11 cellular contexts compared by ENCODE assay signal in genomic region chr1:108704501-108704900, GRCh38. TPM values are rescaled to one million over a fixed set of nuclear protein-coding genes. Genes with fewer than 3 reads are reported as not detected.
DNase-seq lines count a peak whose midpoint lies in the region; ATAC-seq, FAIRE-seq and TF ChIP-seq lines count a peak whose summit lies in the region.
"Had no signal": no experiment of that assay in that cellular context is flagged by ENCODE, and none has a peak within 500 bp of the region (broad histone marks: within the 10 kb centered on the region; RNA-seq: fewer than 3 reads in every experiment).

No MANE protein-coding gene starts in this region.

- H3K23ac ChIP-seq in mesenchymal stem cell (ENCODE audit: low read length in 2 of 2): no peak overlapping the region

- peaks cover 23% of the 10 kb centered on the region for H3K36me3 Mint-ChIP-seq in Calu3 (ENCODE audit: insufficient read depth, unreplicated experiment)

- H2BK12ac ChIP-seq in mesenchymal stem cell (ENCODE audit: low read length in 2 of 2): no peak overlapping the region

- H3K4me1 ChIP-seq in mesenchymal stem cell (ENCODE audit: control insufficient read depth, insufficient read depth, low read depth, low read length): no peaks in the 10 kb centered on the region
- H3K4me1 ChIP-seq: parathyroid adenoma had no signal

- TF ChIP-seq CTCF in Calu3 (IDR thresholded peaks at IDR 0.05; ENCODE audit: unreplicated experiment): no peak
- no peak for TF ChIP-seq CTCF in brain microvascular endothelial cell (IDR thresholded peaks at IDR 0.05; ENCODE audit: low read depth, low read length, missing control alignments)

- H3K36me3 ChIP-seq in MG63 (peaks cover 32% of the 10 kb centered on the region), brain microvascular endothelial cell (replicated peaks) (peaks cover 20% of the 10 kb centered on the region), mesenchymal stem cell (ENCODE audit: control insufficient read depth in 1 of 2, insufficient read depth in 2 of 2, low read depth in 1 of 2, low read length in 2 of 2) (peaks cover 4 to 29% of the 10 kb centered on the region in 2 experiments)

- no peak overlapping the region for H4K91ac ChIP-seq in mesenchymal stem cell (ENCODE audit: low read length)

- no peaks in the 10 kb centered on the region for H3K27me3 ChIP-seq in MG63
- H3K27me3 ChIP-seq in brain microvascular endothelial cell (replicated peaks): no peaks in the 10 kb centered on the region
- H3K27me3 ChIP-seq in mesenchymal stem cell (ENCODE audit: control insufficient read depth in 1 of 2, insufficient read depth in 1 of 2, low read length in 2 of 2): peaks cover 0 to 3% of the 10 kb centered on the region in 2 experiments

- no peak for ATAC-seq in GM18511 (IDR thresholded peaks at IDR 0.05; ENCODE audit: unreplicated experiment)

- H3K27me3 Mint-ChIP-seq in Calu3 (ENCODE audit: unreplicated experiment): no peaks in the 10 kb centered on the region

- no peak overlapping the region for H2AFZ ChIP-seq in mesenchymal stem cell (ENCODE audit: low read depth, low read length)
- H2AFZ ChIP-seq: parathyroid adenoma had no signal

- no peak overlapping the region for H4K8ac ChIP-seq in mesenchymal stem cell (ENCODE audit: low read length)

- no peak overlapping the region for H3K18ac ChIP-seq in mesenchymal stem cell (ENCODE audit: low read depth in 1 of 2, low read length in 2 of 2)

- DNase-seq in Calu3 (peak; percentile 15), MG63 (peak; percentile 87), brain microvascular endothelial cell (peak; percentile 83), mesenchymal stem cell (peak; percentile 78), midbrain (lab: John Stamatoyannopoulos, UW) (no peak), SIG-M5 (lab: John Stamatoyannopoulos, UW) (no peak), HTR-8/SVneo (ENCODE audit: insufficient read length, low spot score) (no peak)
- DNase-seq: aorta, NCI-H2081 had no signal

- H3K27ac ChIP-seq in brain microvascular endothelial cell (peak overlapping the region; percentile 57), mesenchymal stem cell (ENCODE audit: low read length, poor library complexity, severe bottlenecking) (no peak overlapping the region)
- H3K27ac ChIP-seq: parathyroid adenoma had no signal

- in situ Hi-C loops in brain microvascular endothelial cell (cut with HindIII; ENCODE audit: low pct_ligation_motif_present, low sequenced_read_pairs): no loop called here

- intact Hi-C loops in Calu3 (cut with micrococcal nuclease; ENCODE audit: unreplicated experiment): no loop called here

- WGBS in mesenchymal stem cell: 42% methylated on average over 2 of the region's 2 CpGs

- no peak overlapping the region for H3K27ac Mint-ChIP-seq in Calu3 (ENCODE audit: unreplicated experiment)

- H3K4me3 Mint-ChIP-seq in Calu3 (ENCODE audit: low read depth, unreplicated experiment): no peak overlapping the region

- no peaks in the 10 kb centered on the region for H3K4me1 Mint-ChIP-seq in Calu3 (ENCODE audit: low read depth, unreplicated experiment)

- H2BK5ac ChIP-seq in mesenchymal stem cell (ENCODE audit: low read depth, low read length, poor library complexity, severe bottlenecking): no peak overlapping the region

- no TSS peak for BruUV-seq in Calu3 (replicated peaks; lab: Mats Ljungman, UMichigan)

- peak overlapping the region; percentile 37 for H3K9ac ChIP-seq in mesenchymal stem cell (ENCODE audit: low read length)
- H3K9ac ChIP-seq: parathyroid adenoma had no signal

- H2BK15ac ChIP-seq in mesenchymal stem cell (ENCODE audit: low read depth, poor library complexity, severe bottlenecking): no peak overlapping the region

- no peak overlapping the region for H3K14ac ChIP-seq in mesenchymal stem cell (ENCODE audit: low read length in 2 of 2)

- no peaks in the 10 kb centered on the region for H3K9me3 Mint-ChIP-seq in Calu3 (ENCODE audit: low read depth, unreplicated experiment)

- no peak overlapping the region for H3K4ac ChIP-seq in mesenchymal stem cell (ENCODE audit: low read depth in 1 of 2, low read length in 2 of 2)

- no peak overlapping the region for H2AK5ac ChIP-seq in mesenchymal stem cell (ENCODE audit: low read length, severe bottlenecking)

- H3K79me1 ChIP-seq in mesenchymal stem cell (replicated peaks; ENCODE audit: low read length, poor library complexity, severe bottlenecking): no peaks in the 10 kb centered on the region

- H2BK120ac ChIP-seq in mesenchymal stem cell (ENCODE audit: low read depth, low read length): no peak overlapping the region

- CTCF ChIA-PET in Calu3 (lab: Charles Lee): no interaction called here

- H3K4me2 ChIP-seq in mesenchymal stem cell (ENCODE audit: low read length, poor library complexity, severe bottlenecking): no peak overlapping the region

- H3K4me3 ChIP-seq in MG63 (no peak overlapping the region), brain microvascular endothelial cell (ENCODE audit: low read depth, low read length) (no peak overlapping the region), mesenchymal stem cell (ENCODE audit: insufficient read depth in 1 of 2, low read depth in 1 of 2, low read length in 2 of 2) (no peak overlapping the region)

- no peak for FAIRE-seq in HTR-8/SVneo (lab: Jason Lieb, UNC)

- H3K9me3 ChIP-seq in MG63 (no peaks in the 10 kb centered on the region), mesenchymal stem cell (ENCODE audit: control insufficient read depth, low read length) (no peaks in the 10 kb centered on the region)

RNA-seq across cellular contexts. Expression of gene FNDC7, which starts 8.2 kb away (rescaled TPM):
- not detected in 2 replicates for total RNA-seq in Calu3 (2022)
- total RNA-seq in MG63 (2014; rRNA removed; shearing (Covaris generic); ENCODE audit: low replicate concordance): 0.07 and 0.81 TPM in 2 replicates
- polyA plus RNA-seq in mesenchymal stem cell (2013, experiment 1 of 2): not detected
- 0.01 TPM for polyA plus RNA-seq in mesenchymal stem cell (2013, experiment 2 of 2)
- total RNA-seq: aorta had no signal

RNA-seq across cellular contexts. Expression of gene PRPF38B, which starts 12.4 kb away (rescaled TPM):
- 45.7 and 47.6 TPM in 2 replicates for total RNA-seq in Calu3 (2022)
- total RNA-seq in MG63 (2014; rRNA removed; shearing (Covaris generic); ENCODE audit: low replicate concordance): 20.9 and 31.5 TPM in 2 replicates
- polyA plus RNA-seq in mesenchymal stem cell (2013, experiment 1 of 2): 36.3 TPM
- 36.0 TPM for polyA plus RNA-seq in mesenchymal stem cell (2013, experiment 2 of 2)

RNA-seq across cellular contexts. Expression of gene STXBP3, which starts 42.0 kb away (rescaled TPM):
- 30.3 and 32.0 TPM in 2 replicates for total RNA-seq in Calu3 (2022)
- total RNA-seq in MG63 (2014; rRNA removed; shearing (Covaris generic); ENCODE audit: low replicate concordance): 20.9 and 30.1 TPM in 2 replicates
- polyA plus RNA-seq in mesenchymal stem cell (2013, experiment 1 of 2): 21.6 TPM
- 25.4 TPM for polyA plus RNA-seq in mesenchymal stem cell (2013, experiment 2 of 2)

RNA-seq across cellular contexts. Expression of gene HENMT1, which starts 43.6 kb away (rescaled TPM):
- total RNA-seq in Calu3 (2022): 9.9 and 10.6 TPM in 2 replicates
- 12.3 and 20.2 TPM in 2 replicates for total RNA-seq in MG63 (2014; rRNA removed; shearing (Covaris generic); ENCODE audit: low replicate concordance)
- polyA plus RNA-seq in mesenchymal stem cell (2013, experiment 1 of 2): 2.1 TPM
- 2.1 TPM for polyA plus RNA-seq in mesenchymal stem cell (2013, experiment 2 of 2)

Comparison
In these comparisons a context has a peak if more than half of its experiments do, and no peak if none do; other contexts are left out.
1. DNase-seq: peak in Calu3 (single experiment), MG63 (single experiment), brain microvascular endothelial cell (single experiment) and mesenchymal stem cell (single experiment); none in midbrain (single experiment), SIG-M5 (single experiment) and HTR-8/SVneo (single experiment).